ENCODE assay signal across 28 cellular contexts in genomic region chr20:8924539-8924938, GRCh38.
"Had no signal": no experiment of that assay in that cellular context is flagged by ENCODE, and none has a peak within 500 bp of the region (broad histone marks: within the 10 kb centered on the region; RNA-seq: fewer than 3 reads in every experiment).

No MANE protein-coding gene starts in this region.

- H3K4me3 ChIP-seq: colonic mucosa, coronary artery, dorsolateral prefrontal cortex, esophagus muscularis mucosa, esophagus squamous epithelium, gastrocnemius medialis, gastroesophageal sphincter, heart left ventricle, heart right ventricle had no signal

- H3K27ac ChIP-seq: colonic mucosa, coronary artery, dorsolateral prefrontal cortex, epithelial cell of prostate, esophagus muscularis mucosa, esophagus squamous epithelium, foreskin keratinocyte, gastrocnemius medialis, gastroesophageal sphincter, heart left ventricle, heart right ventricle had no signal

- H3K36me3 ChIP-seq: colonic mucosa, esophagus muscularis mucosa, esophagus squamous epithelium, gastrocnemius medialis, gastroesophageal sphincter, heart left ventricle, heart right ventricle had no signal

- H3K4me1 ChIP-seq: colonic mucosa, esophagus muscularis mucosa, esophagus squamous epithelium, foreskin keratinocyte, gastrocnemius medialis, gastroesophageal sphincter, heart left ventricle, heart right ventricle had no signal

- DNase-seq: colonic mucosa; cortex of kidney; dermis blood vessel endothelial cell; dorsolateral prefrontal cortex; effector CD4-positive, alpha-beta T cell; effector CD8-positive, alpha-beta T cell; effector memory CD4-positive, alpha-beta T cell; effector memory CD8-positive, alpha-beta T cell; endodermal cell; erythroblast; esophagus squamous epithelium; foreskin fibroblast; foreskin keratinocyte; foreskin melanocyte; gastrocnemius medialis; glutamatergic neuron; head of caudate nucleus; heart left ventricle; heart right ventricle had no signal

- H3K27me3 ChIP-seq: colonic mucosa, esophagus muscularis mucosa, esophagus squamous epithelium, foreskin keratinocyte, gastrocnemius medialis, gastroesophageal sphincter, heart left ventricle, heart right ventricle had no signal

- FAIRE-seq: colon, endometrium, endothelial cell of umbilical vein, frontal cortex had no signal

- H3K9me3 ChIP-seq: colonic mucosa, esophagus muscularis mucosa, esophagus squamous epithelium, gastrocnemius medialis, gastroesophageal sphincter, heart left ventricle had no signal

- ATAC-seq: effector memory CD8-positive, alpha-beta T cell; esophagus mucosa; foreskin keratinocyte; gastrocnemius medialis; gastroesophageal sphincter; heart left ventricle; heart right ventricle had no signal
